ENCODE assay signal across 35 cellular contexts in the genomic region with DNA sequence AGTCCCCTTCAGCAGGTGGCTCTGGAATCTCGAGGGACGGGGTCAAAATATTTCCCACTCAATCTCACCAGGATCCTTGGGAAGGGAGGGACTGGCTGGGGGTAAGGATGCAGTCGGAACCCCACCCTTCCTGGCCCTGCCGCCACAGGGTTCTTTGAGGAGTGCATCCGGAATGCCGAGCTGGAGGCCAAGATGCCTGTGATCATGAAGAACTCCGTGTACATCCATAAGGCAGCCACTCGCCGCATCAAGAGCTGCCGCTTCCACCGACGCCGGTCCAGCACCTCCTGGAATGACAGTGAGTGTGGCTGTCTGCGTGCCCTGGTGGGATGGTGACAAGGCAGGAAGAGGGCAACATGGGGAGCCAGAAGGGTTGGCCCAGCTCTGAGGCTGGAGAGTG. TPM values are rescaled to one million over a fixed set of nuclear protein-coding genes. Genes with fewer than 3 reads are reported as not detected.
"Had no signal": no experiment of that assay in that cellular context is flagged by ENCODE, and none has a peak within 500 bp of the region (broad histone marks: within the 10 kb centered on the region; RNA-seq: fewer than 3 reads in every experiment).

No MANE protein-coding gene starts in this region.

- H3K4me1 Mint-ChIP-seq: activated B cell treated with CpG ODN at 0.5 μM for 24 hours; activated T-helper 17 cell treated with anti-CD3 and anti-CD28 coated beads, Interleukin-2, amount 50 U/mL, for 72 hours; T-helper 17 cell had no signal

- H3K4me3 Mint-ChIP-seq: activated B cell treated with CpG ODN at 0.5 μM for 24 hours; activated CD8-positive, alpha-beta T cell treated with anti-CD3 and anti-CD28 coated beads for 36 hours; activated naive CD8-positive, alpha-beta T cell; activated T-cell treated with anti-CD3 and anti-CD28 coated beads, Interleukin-2, amount 50 U/mL, for 4 hours; activated T-helper 17 cell treated with anti-CD3 and anti-CD28 coated beads, Interleukin-2, amount 50 U/mL, for 72 hours; effector memory CD8-positive, alpha-beta T cell; T-helper 17 cell; T-helper 2 cell treated with Interferon-gamma antibody and Interleukin-4, amounts not matched to agents 5 μg/mL and 100 μg/mL, for 36 hours had no signal

- DNase-seq: activated B cell treated with CpG ODN at 0.5 μM for 24 hours; activated CD4-positive, alpha-beta T cell treated with anti-CD3 and anti-CD28 coated beads for 48 hours; activated CD4-positive, alpha-beta T cell treated with anti-CD3 and anti-CD28 coated beads, Interleukin-2, amount 50 U/mL, for 1 hour; activated CD4-positive, alpha-beta T cell treated with anti-CD3 and anti-CD28 coated beads, Interleukin-2, amount 50 U/mL, for 48 hours; activated CD8-positive, alpha-beta memory T cell treated with anti-CD3 and anti-CD28 coated beads for 24 hours; activated CD8-positive, alpha-beta T cell treated with anti-CD3 and anti-CD28 coated beads for 36 hours; activated effector memory CD4-positive, alpha-beta T cell treated with Interleukin-2 at 50 U/mL for 16 hours; activated gamma-delta T cell treated with Interleukin-2 at 50 U/mL for 16 hours; activated naive CD4-positive, alpha-beta T cell treated with anti-CD3 and anti-CD28 coated beads, Interleukin-2, amount 50 U/mL, for 16 hours; activated naive CD4-positive, alpha-beta T cell treated with Interleukin-2 at 50 U/mL for 16 hours; activated T-cell treated with anti-CD3 and anti-CD28 coated beads, Interleukin-2, amount 50 U/mL, for 4 hours; amniotic stem cell; anterior cingulate cortex; brain microvascular endothelial cell; caudate nucleus; cortex of kidney; dermis blood vessel endothelial cell; effector CD4-positive, alpha-beta T cell; effector memory CD8-positive, alpha-beta T cell; erythroblast; foreskin keratinocyte; gastrocnemius medialis; T-helper 1 cell; T-helper 17 cell; T1000; WERI-Rb-1 had no signal

- H3K4me3 ChIP-seq: esophagus muscularis mucosa, gastrocnemius medialis had no signal

- H3K4me1 ChIP-seq: esophagus muscularis mucosa, foreskin keratinocyte, gastrocnemius medialis had no signal

- H3K27ac ChIP-seq: brain microvascular endothelial cell, esophagus muscularis mucosa, foreskin keratinocyte, gastrocnemius medialis, WERI-Rb-1 had no signal

- H3K9me3 Mint-ChIP-seq: activated B cell treated with CpG ODN at 0.5 μM for 24 hours; activated CD8-positive, alpha-beta T cell treated with anti-CD3 and anti-CD28 coated beads for 36 hours; activated T-cell treated with anti-CD3 and anti-CD28 coated beads, Interleukin-2, amount 50 U/mL, for 4 hours; activated T-helper 17 cell treated with anti-CD3 and anti-CD28 coated beads, Interleukin-2, amount 50 U/mL, for 72 hours; effector memory CD8-positive, alpha-beta T cell; T-helper 2 cell treated with Interferon-gamma antibody and Interleukin-4, amounts not matched to agents 5 μg/mL and 100 μg/mL, for 36 hours had no signal

- H3K9me3 ChIP-seq: esophagus muscularis mucosa, gastrocnemius medialis had no signal

- H3K36me3 ChIP-seq: brain microvascular endothelial cell, esophagus muscularis mucosa, gastrocnemius medialis, WERI-Rb-1 had no signal

- H3K27me3 ChIP-seq: brain microvascular endothelial cell, gastrocnemius medialis had no signal

- H3K27me3 Mint-ChIP-seq: activated naive CD8-positive, alpha-beta T cell had no signal

- H3K27ac Mint-ChIP-seq: activated B cell treated with CpG ODN at 0.5 μM for 24 hours; activated CD8-positive, alpha-beta T cell treated with anti-CD3 and anti-CD28 coated beads for 36 hours; activated naive CD8-positive, alpha-beta T cell; activated T-helper 17 cell treated with anti-CD3 and anti-CD28 coated beads, Interleukin-2, amount 50 U/mL, for 72 hours; effector memory CD8-positive, alpha-beta T cell; T-helper 17 cell; T-helper 2 cell treated with Interferon-gamma antibody and Interleukin-4, amounts not matched to agents 5 μg/mL and 100 μg/mL, for 36 hours had no signal

- ATAC-seq: activated CD4-positive, CD25-positive, alpha-beta regulatory T cell treated with anti-CD3 and anti-CD28 coated beads, Interleukin-2, amount 50 U/mL, for 24 hours; activated CD8-positive, alpha-beta T cell treated with anti-CD3 and anti-CD28 coated beads for 36 hours; activated T-cell treated with anti-CD3 and anti-CD28 coated beads, Interleukin-2, amount 50 U/mL, for 4 hours; activated T-helper 17 cell treated with anti-CD3 and anti-CD28 coated beads, Interleukin-2, amount 50 U/mL, for 72 hours; effector memory CD8-positive, alpha-beta T cell; foreskin keratinocyte; gastrocnemius medialis; T-helper 17 cell had no signal

- H3K36me3 Mint-ChIP-seq: activated naive CD8-positive, alpha-beta T cell had no signal

RNA-seq across cellular contexts. Expression of gene PLEKHD1, which starts 43.1 kb away (rescaled TPM):
- total RNA-seq: dermis blood vessel endothelial cell, foreskin keratinocyte had no signal
- polyA plus RNA-seq: foreskin keratinocyte had no signal

RNA-seq across cellular contexts. Expression of gene CCDC177, which starts 47.0 kb away (rescaled TPM):
- total RNA-seq: activated B cell treated with CpG ODN at 0.5 μM for 24 hours; activated CD8-positive, alpha-beta T cell treated with anti-CD3 and anti-CD28 coated beads for 36 hours; activated T-helper 17 cell treated with anti-CD3 and anti-CD28 coated beads, Interleukin-2, amount 50 U/mL, for 72 hours; astrocyte; bronchial epithelial cell; chondrocyte; dermis blood vessel endothelial cell; esophagus muscularis mucosa; foreskin keratinocyte; gastrocnemius medialis; glomerular endothelial cell; T-helper 17 cell had no signal
- polyA plus RNA-seq: foreskin keratinocyte had no signal
